Comparison of ENCODE assay signal across 9 cellular contexts in genomic region chr1:219188331-219188803, GRCh38. TPM values are rescaled to one million over a fixed set of nuclear protein-coding genes. Genes with fewer than 3 reads are reported as not detected.
DNase-seq lines count a peak whose midpoint lies in the region; ATAC-seq, FAIRE-seq and TF ChIP-seq lines count a peak whose summit lies in the region.
"Had no signal": no experiment of that assay in that cellular context is flagged by ENCODE, and none has a peak within 500 bp of the region (broad histone marks: within the 10 kb centered on the region; RNA-seq: fewer than 3 reads in every experiment).

No MANE protein-coding gene starts in this region.

- no peak for ATAC-seq in omental fat pad (ENCODE audit: low FRiP score)

- no peak overlapping the region for H3K18ac ChIP-seq in neuronal stem cell (ENCODE audit: low read length)

- H3K9ac ChIP-seq in GM23248, result no peak overlapping the region
- no peak overlapping the region for H3K9ac ChIP-seq in neuronal stem cell (ENCODE audit: low read depth, low read length, poor library complexity)
- H3K9ac ChIP-seq: parathyroid adenoma had no signal

- H3K79me2 ChIP-seq in GM23248 (ENCODE audit: insufficient read depth), result peaks cover 25% of the 10 kb centered on the region; the same call in 1 of the 2 replicates

- H3K4ac ChIP-seq in neuronal stem cell (ENCODE audit: low read length), result no peak overlapping the region

- no peak overlapping the region for H2BK15ac ChIP-seq in neuronal stem cell (ENCODE audit: low read length)

- H2AFZ ChIP-seq in GM23248 (no peak overlapping the region), neuronal stem cell (ENCODE audit: low read length) (no peak overlapping the region)
- H2AFZ ChIP-seq: parathyroid adenoma had no signal

- H2BK12ac ChIP-seq in neuronal stem cell (ENCODE audit: low read length), result no peak overlapping the region

- no peak overlapping the region for H3K4me3 ChIP-seq in GM23248
- H3K4me3 ChIP-seq in neuronal stem cell (ENCODE audit: low read length in 2 of 2), result no peak overlapping the region

- WGBS in GM23248 (ENCODE audit: low coverage in 1 of 2, low lambda C conversion rate in 2 of 2, missing lambda C conversion rate in 2 of 2), 2 experiments, result 87 to 90% methylated on average over 3 of the region's 3 CpGs
- no CpG with 5 or more reads among the region's 3 CpGs for WGBS in neuronal stem cell (ENCODE audit: extremely low coverage in 2 of 2, insufficient read length in 2 of 2, insufficient replicate concordance in 1 of 2), 2 donors

- peaks cover 8% of the 10 kb centered on the region for H3F3A ChIP-seq in GM23248 (ENCODE audit: insufficient read depth)

- no peaks in the 10 kb centered on the region for H4K20me1 ChIP-seq in GM23248 (ENCODE audit: insufficient read depth)

- H3K27me3 ChIP-seq in GM23248 (replicated peaks; ENCODE audit: insufficient read depth) (no peaks in the 10 kb centered on the region), neuronal stem cell (ENCODE audit: control insufficient read depth in 3 of 3, insufficient read depth in 3 of 3, low read depth in 1 of 3, low read length in 3 of 3) (no peaks in the 10 kb centered on the region)

- H3K27ac ChIP-seq in GM23248 (no peak overlapping the region), neuronal stem cell (replicated peaks; ENCODE audit: low read length) (no peak overlapping the region)
- H3K27ac ChIP-seq: parathyroid adenoma had no signal

- no peak overlapping the region for H4K91ac ChIP-seq in neuronal stem cell (ENCODE audit: low read depth, low read length, poor library complexity)

- peaks cover 15% of the 10 kb centered on the region for H3K4me1 ChIP-seq in GM23248 (ENCODE audit: insufficient read depth)
- no peaks in the 10 kb centered on the region for H3K4me1 ChIP-seq in neuronal stem cell (ENCODE audit: control insufficient read depth in 2 of 2, insufficient read depth in 1 of 2, low read depth in 1 of 2, low read length in 2 of 2)
- H3K4me1 ChIP-seq: parathyroid adenoma had no signal

- no peak overlapping the region for H2BK5ac ChIP-seq in neuronal stem cell (ENCODE audit: low read length)

- TF ChIP-seq CTCF in omental fat pad (IDR thresholded peaks at IDR 0.05), result no peak

- peak; percentile 88 for FAIRE-seq in GM18507 (lab: Jason Lieb, UNC)

- H2AK5ac ChIP-seq in neuronal stem cell (ENCODE audit: low read depth, low read length), result no peak overlapping the region

- no peaks in the 10 kb centered on the region for H3K9me2 ChIP-seq in GM23248 (ENCODE audit: insufficient read depth)

- H3K14ac ChIP-seq in neuronal stem cell (ENCODE audit: low read length), result no peak overlapping the region

- H2BK120ac ChIP-seq in neuronal stem cell (ENCODE audit: low read depth, low read length), result no peak overlapping the region

- no peak for DNase-seq in GM18507 (ENCODE audit: extremely low spot score, insufficient read length, low read depth)
- no peak for DNase-seq in GM23248
- peak; percentile 62 for DNase-seq in NOMO-1 treated with dmso at 0.1 percent for 144 hours (lab: John Stamatoyannopoulos, UW; ENCODE audit: unreplicated experiment)
- DNase-seq in medulla oblongata (ENCODE audit: extremely low spot score), result peak; percentile 33
- no peak for DNase-seq in NCI-H2107 (lab: John Stamatoyannopoulos, UW)
- DNase-seq in DMS 273 (lab: John Stamatoyannopoulos, UW; ENCODE audit: unreplicated experiment), result no peak
- DNase-seq in omental fat pad (ENCODE audit: low spot score), result no peak
- no peak for DNase-seq in neuronal stem cell (ENCODE audit: low spot score)

- in situ Hi-C loops in GM23248 (cut with MboI), result loop anchor here (25.0 kb wide), 1 partner anchor 851 kb away; the partner anchor contains the start of gene TGFB2

- peaks cover 1% of the 10 kb centered on the region for H3K79me1 ChIP-seq in neuronal stem cell (ENCODE audit: low read depth, low read length)

- H3K23ac ChIP-seq in neuronal stem cell (ENCODE audit: low read depth, low read length, poor library complexity), result no peak overlapping the region

- H3K4me2 ChIP-seq in GM23248 (ENCODE audit: unreplicated experiment) (peak overlapping the region; percentile 13), neuronal stem cell (ENCODE audit: insufficient read depth, low read length, poor library complexity, severe bottlenecking) (no peak overlapping the region)

- H3K9me3 ChIP-seq in GM23248 (ENCODE audit: low read depth), result no peaks in the 10 kb centered on the region
- peaks cover 0 to 24% of the 10 kb centered on the region in 2 donors for H3K9me3 ChIP-seq in neuronal stem cell (replicated peaks in 1 of 2; ENCODE audit: control insufficient read depth in 2 of 2, insufficient read depth in 1 of 2, low read depth in 1 of 2, low read length in 2 of 2)

- H4K8ac ChIP-seq in neuronal stem cell (ENCODE audit: low read depth, low read length), result no peak overlapping the region

- H3K36me3 ChIP-seq in GM23248 (ENCODE audit: low read depth) (no peaks in the 10 kb centered on the region), neuronal stem cell (replicated peaks in 1 of 2; ENCODE audit: control insufficient read depth in 2 of 2, insufficient read depth in 2 of 2, low read length in 2 of 2) (peaks cover 0 to 18% of the 10 kb centered on the region in 2 donors)

RNA-seq across cellular contexts. Expression of gene LYPLAL1, which starts 14.7 kb away (rescaled TPM):
- total RNA-seq in GM23248 (2014; rRNA removed; shearing (Covaris generic)), result 9.1 and 11.4 TPM in 2 replicates
- polyA plus RNA-seq in GM23248 (2016; fragmentation: Nextera tagmentation; extraction: Ambion mirVana), result 31.8 and 33.7 TPM in 2 replicates
- 10 to 100 TPM in 3 of 4 donors, 1 to 10 TPM in 1; 7.2 to 26.6 (median 20.6) TPM for total RNA-seq in omental fat pad
- polyA plus RNA-seq in neuronal stem cell (2013, experiment 1 of 2), result 13.2 TPM
- 14.2 TPM for polyA plus RNA-seq in neuronal stem cell (2013, experiment 2 of 2)

Comparison
In these comparisons a context has a peak if more than half of its experiments do, and no peak if none do; other contexts are left out.
1. DNase-seq: peak in NOMO-1 treated with dmso at 0.1 percent for 144 hours (single experiment) and medulla oblongata (single experiment); none in GM18507 (single experiment), GM23248 (single experiment), NCI-H2107 (single experiment), DMS 273 (single experiment), omental fat pad (single experiment) and neuronal stem cell (single experiment).